24 cellular contexts compared by ENCODE assay signal in genomic region chr6:30840084-30840921, GRCh38. TPM values are rescaled to one million over a fixed set of nuclear protein-coding genes. Genes with fewer than 3 reads are reported as not detected.
DNase-seq lines count a peak whose midpoint lies in the region; ATAC-seq, FAIRE-seq and TF ChIP-seq lines count a peak whose summit lies in the region.
"Had no signal": no experiment of that assay in that cellular context is flagged by ENCODE, and none has a peak within 500 bp of the region (broad histone marks: within the 10 kb centered on the region; RNA-seq: fewer than 3 reads in every experiment).

No MANE protein-coding gene starts in this region.

- no peak for TF ChIP-seq POLR2A in esophagus squamous epithelium (IDR thresholded peaks at IDR 0.05)

- no TSS peak for BruUV-seq in Caco-2 (replicated peaks; lab: Mats Ljungman, UMichigan)

- no peak overlapping the region for H3K4me3 Mint-ChIP-seq in Caco-2 (ENCODE audit: unreplicated experiment)
- H3K4me3 Mint-ChIP-seq: activated naive CD8-positive, alpha-beta T cell treated with anti-CD3 and anti-CD28 coated beads, Interleukin-2, amount 50 U/mL, for 24 hours; CD4-positive, CD25-positive, alpha-beta regulatory T cell had no signal

- H3K9me3 ChIP-seq in Caco-2 (no peaks in the 10 kb centered on the region), esophagus squamous epithelium (no peaks in the 10 kb centered on the region), small intestine (ENCODE audit: control insufficient read depth, low read depth) (no peaks in the 10 kb centered on the region)
- H3K9me3 ChIP-seq: vagina had no signal

- intact Hi-C loops in Caco-2 (cut with micrococcal nuclease; ENCODE audit: unreplicated experiment), result no loop called here
- intact Hi-C loops in esophagus squamous epithelium (cut with DNase I), result no loop called here

- H3K4me1 ChIP-seq in Caco-2 (peaks cover 39% of the 10 kb centered on the region), esophagus squamous epithelium (peaks cover 10 to 64% (median 33%) of the 10 kb centered on the region in 3 donors), small intestine (ENCODE audit: control insufficient read depth in 2 of 2, insufficient read depth in 1 of 2, low read depth in 1 of 2, low read length in 1 of 2) (no peaks in the 10 kb centered on the region)

- H3K4me3 ChIP-seq in Caco-2 (ENCODE audit: low read depth, low read length), result no peak overlapping the region
- no peak overlapping the region for H3K4me3 ChIP-seq in esophagus squamous epithelium
- H3K4me3 ChIP-seq in small intestine (ENCODE audit: low read depth in 1 of 2, low read length in 2 of 2), result no peak overlapping the region
- H3K4me3 ChIP-seq: lung, vagina had no signal

- no peak for FAIRE-seq in small intestine (lab: Jason Lieb, UNC)
- FAIRE-seq: endothelial cell of umbilical vein had no signal

- peak overlapping the region; percentile 53 for H3K27ac Mint-ChIP-seq in Caco-2 (ENCODE audit: unreplicated experiment)
- H3K27ac Mint-ChIP-seq: activated naive CD8-positive, alpha-beta T cell treated with anti-CD3 and anti-CD28 coated beads, Interleukin-2, amount 50 U/mL, for 24 hours had no signal

- H3K36me3 ChIP-seq in Caco-2 (ENCODE audit: control insufficient read depth, insufficient read depth, low read length), result no peaks in the 10 kb centered on the region
- H3K36me3 ChIP-seq in esophagus squamous epithelium, result no peaks in the 10 kb centered on the region
- H3K36me3 ChIP-seq in small intestine (ENCODE audit: control insufficient read depth in 2 of 2, insufficient read depth in 2 of 2, low read length in 2 of 2), result no peaks in the 10 kb centered on the region
- H3K36me3 ChIP-seq: vagina had no signal

- H3K9me3 Mint-ChIP-seq in Caco-2 (ENCODE audit: unreplicated experiment), result peaks cover 9% of the 10 kb centered on the region
- H3K9me3 Mint-ChIP-seq: activated naive CD8-positive, alpha-beta T cell treated with anti-CD3 and anti-CD28 coated beads, Interleukin-2, amount 50 U/mL, for 24 hours; CD4-positive, CD25-positive, alpha-beta regulatory T cell had no signal

- no peaks in the 10 kb centered on the region for H3K27me3 Mint-ChIP-seq in Caco-2 (ENCODE audit: insufficient read depth, unreplicated experiment)
- H3K27me3 Mint-ChIP-seq: activated naive CD8-positive, alpha-beta T cell treated with anti-CD3 and anti-CD28 coated beads, Interleukin-2, amount 50 U/mL, for 24 hours had no signal

- peaks cover 30% of the 10 kb centered on the region for H3K4me1 Mint-ChIP-seq in Caco-2 (ENCODE audit: low read depth, unreplicated experiment)

- WGBS in esophagus squamous epithelium, 2 donors, result 49 to 61% methylated on average over 9 of the region's 9 CpGs
- 18 to 54% (median 40%) methylated on average over 9 of the region's 9 CpGs for WGBS in small intestine, 3 donors

- H3K27me3 ChIP-seq in Caco-2 (replicated peaks; ENCODE audit: control insufficient read depth, insufficient read depth, low read length) (no peaks in the 10 kb centered on the region), esophagus squamous epithelium (no peaks in the 10 kb centered on the region), small intestine (ENCODE audit: control insufficient read depth in 2 of 2, insufficient read depth in 2 of 2, low read length in 2 of 2) (no peaks in the 10 kb centered on the region)
- H3K27me3 ChIP-seq: vagina had no signal

- POLR2A ChIA-PET in Caco-2 (lab: Charles Lee), result interaction anchor here (0.7 kb wide), 1 partner anchor 100 kb away, joined by 6 read pairs; the partner anchor contains the start of gene MUCL3

- H3K27ac ChIP-seq in esophagus squamous epithelium (peak overlapping the region; percentile 49 to 65 (median 54)), small intestine (ENCODE audit: low read depth in 1 of 2, low read length in 1 of 2) (peak overlapping the region; percentile 34 to 79)
- H3K27ac ChIP-seq: vagina had no signal

- DNase-seq in Caco-2 (no peak), NCI-H146 (lab: John Stamatoyannopoulos, UW) (peak; percentile 22), esophagus squamous epithelium (lab: John Stamatoyannopoulos, UW) (no peak), small intestine (no peak), OCI-M2 (lab: John Stamatoyannopoulos, UW; ENCODE audit: unreplicated experiment) (no peak)
- DNase-seq: activated CD4-positive, alpha-beta T cell treated with anti-CD3 and anti-CD28 coated beads, Interleukin-2, amount 50 U/mL, for 48 hours; activated CD4-positive, CD25-positive, alpha-beta regulatory T cell; activated effector memory CD4-positive, alpha-beta T cell treated with anti-CD3 and anti-CD28 coated beads, Interleukin-2, amount 50 U/mL, for 16 hours; activated naive CD8-positive, alpha-beta T cell treated with anti-CD3 and anti-CD28 coated beads, Interleukin-2, amount 50 U/mL, for 24 hours; DMS 273 treated with DMSO at 0.1 percent for 48 hours; GDM1; NCI-H1930; NCI-H446; NCI-H82; SIG-M5; stimulated activated CD4-positive, alpha-beta T cell treated with anti-CD3 and anti-CD28 coated beads, Interleukin-1b, Interleukin-23, amount 100 ng/mL, for 48 hours; substantia nigra; SW 1271 had no signal

- TF ChIP-seq CTCF in Caco-2 (IDR thresholded peaks at IDR 0.05; ENCODE audit: insufficient read depth in 1 of 2, low read depth in 1 of 2, low read length in 1 of 2, severe bottlenecking in 1 of 2, unreplicated experiment in 1 of 2) (no peak), esophagus squamous epithelium (IDR thresholded peaks at IDR 0.05) (no peak)

- CTCF ChIA-PET in Caco-2 (lab: Charles Lee), result interaction anchor here (0.6 to 0.9 kb wide), 3 partner anchors 37 to 246 kb away, joined by 4 read pairs; no protein-coding TSS in a partner anchor

- peaks cover 4% of the 10 kb centered on the region for H3K36me3 Mint-ChIP-seq in Caco-2 (ENCODE audit: insufficient read depth, unreplicated experiment)
- H3K36me3 Mint-ChIP-seq: CD4-positive, CD25-positive, alpha-beta regulatory T cell had no signal

- ATAC-seq in HG02571 (IDR thresholded peaks at IDR 0.05; ENCODE audit: unreplicated experiment) (no peak), GM18511 (IDR thresholded peaks at IDR 0.05; ENCODE audit: unreplicated experiment) (no peak)
- ATAC-seq: activated naive CD8-positive, alpha-beta T cell treated with anti-CD3 and anti-CD28 coated beads, Interleukin-2, amount 50 U/mL, for 24 hours had no signal

RNA-seq across cellular contexts. Expression of gene DDR1, which starts 44.0 kb away (rescaled TPM):
- 113 and 115 TPM in 2 replicates for total RNA-seq in Caco-2 (2022)
- 100 to 1,000 TPM; 131 to 261 (median 140) TPM for total RNA-seq in esophagus squamous epithelium
- polyA plus RNA-seq in small intestine, result 10 to 100 TPM; 45.7 to 73.4 (median 59.5) TPM
